14 cellular contexts compared by ENCODE assay signal in genomic region chrX:114472788-114473187, GRCh38.
A peak's percentile ranks its signal among the peaks of the same experiment; 100 is the strongest.
DNase-seq lines count a peak whose midpoint lies in the region; FAIRE-seq and TF ChIP-seq lines count a peak whose summit lies in the region.
"Had no signal": no experiment of that assay in that cellular context is flagged by ENCODE, and none has a peak within 500 bp of the region (broad histone marks: within the 10 kb centered on the region; RNA-seq: fewer than 3 reads in every experiment).

No MANE protein-coding gene starts in this region.

- peak overlapping the region; percentile 61 for H3K27ac ChIP-seq in HUES48 (ENCODE audit: low read depth, low read length)
- no peak overlapping the region for H3K27ac ChIP-seq in astrocyte (ENCODE audit: low read depth, low read length)
- H3K27ac ChIP-seq in iPS-20b (ENCODE audit: low read length): no peak overlapping the region
- H3K27ac ChIP-seq in stomach: no peak overlapping the region
- H3K27ac ChIP-seq: BLaER1 had no signal

- DNase-seq in astrocyte (ENCODE audit: low read depth) (no peak), stomach (no peak), endothelial cell (ENCODE audit: low spot score) (no peak)
- no peak for DNase-seq in effector CD8-positive, alpha-beta T cell (lab: John Stamatoyannopoulos, UW)
- DNase-seq: AML-193; Caco-2; CD8-positive, alpha-beta memory T cell; DND-41; GF-D8; Karpas-422 had no signal

- no peaks in the 10 kb centered on the region for H3K9me3 Mint-ChIP-seq in astrocyte (ENCODE audit: unreplicated experiment)
- H3K9me3 Mint-ChIP-seq in endothelial cell (ENCODE audit: unreplicated experiment): no peaks in the 10 kb centered on the region

- peak overlapping the region; percentile 29 for H3K4me3 ChIP-seq in HUES48 (ENCODE audit: low read depth, low read length)
- no peak overlapping the region for H3K4me3 ChIP-seq in astrocyte (ENCODE audit: insufficient read depth, low read depth, low read length)
- peak overlapping the region; percentile 20; the same call in 1 of the 2 replicates for H3K4me3 ChIP-seq in iPS-20b (ENCODE audit: low read length)
- H3K4me3 ChIP-seq in stomach: no peak overlapping the region
- H3K4me3 ChIP-seq: BLaER1, K562 had no signal

- TF ChIP-seq POLR2A in stomach (IDR thresholded peaks at IDR 0.05): no peak

- no peaks in the 10 kb centered on the region for H4K20me1 ChIP-seq in astrocyte (ENCODE audit: insufficient read depth, low read length)
- H4K20me1 ChIP-seq: BLaER1 had no signal

- H3K27me3 Mint-ChIP-seq in astrocyte (ENCODE audit: low read depth, unreplicated experiment) (peaks cover 13% of the 10 kb centered on the region), endothelial cell (ENCODE audit: unreplicated experiment) (peaks cover 4% of the 10 kb centered on the region)
- H3K27me3 Mint-ChIP-seq: CD8-positive, alpha-beta memory T cell had no signal

- intact Hi-C loops in stomach (cut with DNase I; ENCODE audit: low total_unique reads): no loop called here

- H3K9me3 ChIP-seq in HUES48 (ENCODE audit: control insufficient read depth, insufficient read depth, low read length) (no peaks in the 10 kb centered on the region), astrocyte (ENCODE audit: insufficient read depth, low read depth, low read length) (no peaks in the 10 kb centered on the region), iPS-20b (ENCODE audit: insufficient read depth, low read depth, low read length) (no peaks in the 10 kb centered on the region), stomach (no peaks in the 10 kb centered on the region)
- H3K9me3 ChIP-seq: BLaER1, Caco-2 had no signal

- H3K4me1 ChIP-seq in HUES48 (ENCODE audit: control insufficient read depth, insufficient read depth, low read length) (peaks cover 16% of the 10 kb centered on the region), astrocyte (ENCODE audit: insufficient read depth, low read length) (no peaks in the 10 kb centered on the region), iPS-20b (ENCODE audit: insufficient read depth, low read length) (peaks cover 4% of the 10 kb centered on the region; the same call in 1 of the 2 replicates), stomach (no peaks in the 10 kb centered on the region)
- H3K4me1 ChIP-seq: BLaER1, Caco-2 had no signal

- H3K36me3 Mint-ChIP-seq in astrocyte (ENCODE audit: low read depth, unreplicated experiment): no peaks in the 10 kb centered on the region
- H3K36me3 Mint-ChIP-seq in endothelial cell (ENCODE audit: low read depth, unreplicated experiment): no peaks in the 10 kb centered on the region
- H3K36me3 Mint-ChIP-seq: CD8-positive, alpha-beta memory T cell had no signal

- H2AFZ ChIP-seq in astrocyte (ENCODE audit: low read depth, low read length): no peak overlapping the region

- H3K4me2 ChIP-seq in astrocyte (ENCODE audit: low read length): no peak overlapping the region
- H3K4me2 ChIP-seq: BLaER1 had no signal

- FAIRE-seq in astrocyte (lab: Jason Lieb, UNC): peak; percentile 73
- FAIRE-seq: K562 had no signal

- peak overlapping the region; percentile 49 for H3K9ac ChIP-seq in HUES48 (ENCODE audit: low read depth, low read length)
- no peak overlapping the region for H3K9ac ChIP-seq in astrocyte (ENCODE audit: low read length)
- H3K9ac ChIP-seq in iPS-20b (ENCODE audit: low read depth, low read length): peak overlapping the region; percentile 20; the same call in 1 of the 2 replicates
- H3K9ac ChIP-seq: BLaER1 had no signal

- H3K4me3 Mint-ChIP-seq in astrocyte (ENCODE audit: unreplicated experiment) (no peak overlapping the region), endothelial cell (ENCODE audit: unreplicated experiment) (no peak overlapping the region)
- H3K4me3 Mint-ChIP-seq: CD8-positive, alpha-beta memory T cell had no signal

- TF ChIP-seq EP300 in stomach (IDR thresholded peaks at IDR 0.05): no peak

- 24 to 70% (median 31%) methylated on average over 2 of the region's 2 CpGs for WGBS in stomach, 5 donors

- H3K4me1 Mint-ChIP-seq in astrocyte (ENCODE audit: low read depth, unreplicated experiment): no peaks in the 10 kb centered on the region
- H3K4me1 Mint-ChIP-seq in endothelial cell (ENCODE audit: unreplicated experiment): peaks cover 4% of the 10 kb centered on the region
- H3K4me1 Mint-ChIP-seq: CD8-positive, alpha-beta memory T cell had no signal

- H3K36me3 ChIP-seq in HUES48 (ENCODE audit: control insufficient read depth, insufficient read depth, low read length): peaks cover 3% of the 10 kb centered on the region; the same call in 1 of the 2 replicates
- H3K36me3 ChIP-seq in astrocyte (ENCODE audit: insufficient read depth, low read length): no peaks in the 10 kb centered on the region
- H3K36me3 ChIP-seq in iPS-20b (ENCODE audit: insufficient read depth, low read depth, low read length): no peaks in the 10 kb centered on the region; the same call in 1 of the 2 replicates
- H3K36me3 ChIP-seq in stomach: no peaks in the 10 kb centered on the region
- H3K36me3 ChIP-seq: BLaER1 had no signal

- H3K27ac Mint-ChIP-seq in astrocyte (ENCODE audit: unreplicated experiment): no peak overlapping the region
- H3K27ac Mint-ChIP-seq in endothelial cell (ENCODE audit: unreplicated experiment): no peak overlapping the region
- H3K27ac Mint-ChIP-seq: CD8-positive, alpha-beta memory T cell had no signal

- TF ChIP-seq CTCF in astrocyte (IDR thresholded peaks at IDR 0.05; ENCODE audit: insufficient read depth, low read depth, low read length) (no peak), stomach (IDR thresholded peaks at IDR 0.05) (no peak), endothelial cell (IDR thresholded peaks at IDR 0.05; ENCODE audit: unreplicated experiment) (no peak)

- peaks cover 6% of the 10 kb centered on the region; the same call in 1 of the 2 replicates for H3K27me3 ChIP-seq in HUES48 (ENCODE audit: control insufficient read depth, insufficient read depth, low read length)
- H3K27me3 ChIP-seq in astrocyte (ENCODE audit: insufficient read depth, low read length): no peaks in the 10 kb centered on the region
- no peaks in the 10 kb centered on the region for H3K27me3 ChIP-seq in iPS-20b (ENCODE audit: insufficient read depth, low read length)
- no peaks in the 10 kb centered on the region for H3K27me3 ChIP-seq in stomach

- H3K79me2 ChIP-seq in astrocyte (ENCODE audit: insufficient read depth, low read length): no peaks in the 10 kb centered on the region

Comparison
In these comparisons a context has a peak if more than half of its experiments do, and no peak if none do; other contexts are left out.
1. H3K4me3 ChIP-seq: peak in HUES48 (single experiment) and iPS-20b (single experiment); none in astrocyte (single experiment) and stomach (0 of 4).